ENCODE assay signal across 18 cellular contexts in the genomic region with DNA sequence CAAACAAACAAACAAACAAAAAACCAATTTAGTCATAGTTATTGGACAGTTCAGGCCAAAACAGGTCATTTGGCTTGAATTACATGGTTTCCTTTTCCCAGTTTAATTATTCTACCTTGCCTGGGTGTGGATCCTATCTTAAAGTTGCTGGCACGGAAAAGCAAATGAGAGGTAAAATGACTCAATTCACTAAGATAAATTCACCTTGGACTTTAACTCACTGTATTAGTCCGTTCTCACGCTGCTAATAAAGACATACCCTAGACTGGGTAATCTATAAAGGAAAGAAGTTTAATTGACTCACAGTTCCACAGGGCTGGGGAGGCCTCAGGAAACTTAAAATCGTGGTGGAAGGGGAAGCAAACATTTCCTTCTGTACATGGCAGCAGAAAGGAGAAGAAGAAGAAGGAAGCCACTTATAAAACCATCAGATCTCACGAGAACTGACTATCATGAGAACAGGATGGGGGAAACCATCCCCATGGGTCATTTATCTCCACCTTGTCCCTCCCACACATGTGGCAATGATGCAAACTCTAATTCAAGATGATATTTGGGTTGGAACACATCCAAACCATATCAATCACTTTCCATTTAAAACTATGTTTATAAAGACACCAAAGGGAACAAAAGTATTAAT.
"Had no signal": no experiment of that assay in that cellular context is flagged by ENCODE, and none has a peak within 500 bp of the region (broad histone marks: within the 10 kb centered on the region; RNA-seq: fewer than 3 reads in every experiment).

No MANE protein-coding gene starts in this region.

- H3K4me3 Mint-ChIP-seq: activated B cell treated with CpG ODN at 0.5 μM for 24 hours; activated CD4-positive, alpha-beta memory T cell treated with anti-CD3 and anti-CD28 coated beads, Interleukin-2, amount 10 ng/mL, durations not matched to agents 7 days and 5 days; activated CD8-positive, alpha-beta memory T cell treated with anti-CD3 and anti-CD28 coated beads, Interleukin-2, amount 10 ng/mL, durations not matched to agents 7 days and 5 days; activated naive CD8-positive, alpha-beta T cell treated with anti-CD3 and anti-CD28 coated beads for 36 hours; effector memory CD8-positive, alpha-beta T cell; neural crest cell had no signal

- H3K36me3 Mint-ChIP-seq: activated CD8-positive, alpha-beta memory T cell treated with anti-CD3 and anti-CD28 coated beads, Interleukin-2, amount 10 ng/mL, durations not matched to agents 7 days and 5 days; activated naive CD8-positive, alpha-beta T cell treated with anti-CD3 and anti-CD28 coated beads for 36 hours had no signal

- H3K36me3 ChIP-seq: cardiac muscle cell, esophagus squamous epithelium, tibial nerve, uterus had no signal

- H3K9me3 ChIP-seq: esophagus squamous epithelium, psoas muscle, tibial nerve, uterus had no signal

- H3K27me3 Mint-ChIP-seq: activated B cell treated with CpG ODN at 0.5 μM for 24 hours; activated CD8-positive, alpha-beta memory T cell treated with anti-CD3 and anti-CD28 coated beads, Interleukin-2, amount 10 ng/mL, durations not matched to agents 7 days and 5 days; activated naive CD8-positive, alpha-beta T cell treated with anti-CD3 and anti-CD28 coated beads for 36 hours had no signal

- H3K4me1 Mint-ChIP-seq: activated B cell treated with CpG ODN at 0.5 μM for 24 hours; activated CD4-positive, alpha-beta memory T cell treated with anti-CD3 and anti-CD28 coated beads, Interleukin-2, amount 10 ng/mL, durations not matched to agents 7 days and 5 days; activated CD8-positive, alpha-beta memory T cell treated with anti-CD3 and anti-CD28 coated beads, Interleukin-2, amount 10 ng/mL, durations not matched to agents 7 days and 5 days; activated naive CD8-positive, alpha-beta T cell treated with anti-CD3 and anti-CD28 coated beads for 36 hours; neural crest cell had no signal

- ATAC-seq: activated CD8-positive, alpha-beta memory T cell treated with anti-CD3 and anti-CD28 coated beads, Interleukin-2, amount 10 ng/mL, durations not matched to agents 7 days and 5 days; effector memory CD8-positive, alpha-beta T cell; left ventricle myocardium superior; psoas muscle; right cardiac atrium; stimulated activated naive CD8-positive, alpha-beta T cell treated with anti-CD3 and anti-CD28 coated beads, Interleukin-15, Interleukin-2, amounts not matched to agents 100 U/mL and 50 U/mL, for 24 hours had no signal

- H3K27ac ChIP-seq: cardiac muscle cell, esophagus squamous epithelium, psoas muscle, tibial nerve, uterus had no signal

- H3K9me3 Mint-ChIP-seq: activated B cell treated with CpG ODN at 0.5 μM for 24 hours; activated CD4-positive, alpha-beta memory T cell treated with anti-CD3 and anti-CD28 coated beads, Interleukin-2, amount 10 ng/mL, durations not matched to agents 7 days and 5 days; activated naive CD8-positive, alpha-beta T cell treated with anti-CD3 and anti-CD28 coated beads for 36 hours; effector memory CD8-positive, alpha-beta T cell; neural crest cell had no signal

- H3K4me3 ChIP-seq: cardiac muscle cell, esophagus squamous epithelium, psoas muscle, tibial nerve, uterus had no signal

- H3K4me1 ChIP-seq: esophagus squamous epithelium, psoas muscle, tibial nerve, uterus had no signal

- DNase-seq: activated B cell treated with CpG ODN at 0.5 μM for 24 hours; activated CD4-positive, alpha-beta memory T cell treated with anti-CD3 and anti-CD28 coated beads, Interleukin-2, amount 10 ng/mL, durations not matched to agents 7 days and 5 days; activated CD4-positive, alpha-beta T cell treated with anti-CD3 and anti-CD28 coated beads for 48 hours; activated CD8-positive, alpha-beta memory T cell treated with anti-CD3 and anti-CD28 coated beads, Interleukin-2, amount 10 ng/mL, durations not matched to agents 7 days and 5 days; activated naive CD4-positive, alpha-beta T cell; activated naive CD8-positive, alpha-beta T cell treated with anti-CD3 and anti-CD28 coated beads for 36 hours; amniotic stem cell; effector memory CD8-positive, alpha-beta T cell; esophagus squamous epithelium; left ventricle myocardium superior; psoas muscle; right cardiac atrium; stimulated activated naive CD8-positive, alpha-beta T cell treated with anti-CD3 and anti-CD28 coated beads, Interleukin-15, Interleukin-2, amounts not matched to agents 100 U/mL and 50 U/mL, for 24 hours; T1000; uterus had no signal

- H3K27me3 ChIP-seq: cardiac muscle cell, esophagus squamous epithelium, tibial nerve, uterus had no signal

- H3K27ac Mint-ChIP-seq: activated B cell treated with CpG ODN at 0.5 μM for 24 hours; activated CD4-positive, alpha-beta memory T cell treated with anti-CD3 and anti-CD28 coated beads, Interleukin-2, amount 10 ng/mL, durations not matched to agents 7 days and 5 days; activated CD8-positive, alpha-beta memory T cell treated with anti-CD3 and anti-CD28 coated beads, Interleukin-2, amount 10 ng/mL, durations not matched to agents 7 days and 5 days; activated naive CD8-positive, alpha-beta T cell treated with anti-CD3 and anti-CD28 coated beads for 36 hours; effector memory CD8-positive, alpha-beta T cell had no signal
